ENCODE assay signal across 1 cellular context in the genomic region with DNA sequence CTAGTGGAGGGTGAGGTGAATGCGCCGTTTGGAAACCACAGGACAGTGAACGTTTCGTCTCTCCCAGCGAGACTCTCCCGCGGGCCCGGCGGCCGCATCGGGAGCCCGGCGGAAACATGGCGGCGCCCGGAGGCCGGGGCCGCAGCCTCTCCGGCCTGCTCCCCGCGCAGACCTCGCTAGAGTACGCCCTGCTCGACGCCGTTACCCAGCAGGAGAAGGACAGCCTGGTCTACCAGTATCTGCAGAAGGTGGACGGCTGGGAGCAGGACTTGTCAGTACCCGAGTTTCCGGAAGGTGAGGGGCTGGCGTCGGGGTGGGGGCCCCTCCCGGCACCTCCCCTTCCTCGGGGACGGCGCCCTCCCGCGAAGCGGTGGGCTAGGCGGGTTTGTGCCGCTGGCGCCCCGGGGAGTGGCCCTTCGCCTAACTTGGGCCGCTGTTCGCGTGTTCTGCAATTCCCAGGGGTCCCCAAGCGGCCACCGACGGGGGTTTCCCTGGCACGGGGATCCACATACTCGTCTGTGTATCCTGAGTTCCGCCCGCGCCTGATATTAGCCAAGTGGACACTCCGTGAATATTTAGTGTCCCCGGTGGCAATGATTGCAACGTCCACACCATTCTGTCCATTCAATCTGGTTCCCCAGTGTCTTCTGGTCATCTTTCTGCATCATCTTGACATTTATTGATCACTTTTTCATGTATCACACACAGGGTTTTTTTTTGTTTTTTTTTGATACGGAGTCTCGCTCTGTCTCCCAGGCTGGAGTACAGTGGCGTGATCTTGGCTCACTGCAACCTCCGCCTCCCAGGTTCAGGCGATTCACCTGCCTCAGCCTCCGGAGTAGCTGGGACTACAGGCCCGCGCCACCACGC.
TF ChIP-seq lines count a peak whose summit lies in the region.

No MANE protein-coding gene starts in this region.

TF ChIP-seq in HepG2, 621 proteins besides CTCF, POLR2A, EP300 and RAD21 (continued from another document and continues in another):
- TF ChIP-seq, protein P1, sequence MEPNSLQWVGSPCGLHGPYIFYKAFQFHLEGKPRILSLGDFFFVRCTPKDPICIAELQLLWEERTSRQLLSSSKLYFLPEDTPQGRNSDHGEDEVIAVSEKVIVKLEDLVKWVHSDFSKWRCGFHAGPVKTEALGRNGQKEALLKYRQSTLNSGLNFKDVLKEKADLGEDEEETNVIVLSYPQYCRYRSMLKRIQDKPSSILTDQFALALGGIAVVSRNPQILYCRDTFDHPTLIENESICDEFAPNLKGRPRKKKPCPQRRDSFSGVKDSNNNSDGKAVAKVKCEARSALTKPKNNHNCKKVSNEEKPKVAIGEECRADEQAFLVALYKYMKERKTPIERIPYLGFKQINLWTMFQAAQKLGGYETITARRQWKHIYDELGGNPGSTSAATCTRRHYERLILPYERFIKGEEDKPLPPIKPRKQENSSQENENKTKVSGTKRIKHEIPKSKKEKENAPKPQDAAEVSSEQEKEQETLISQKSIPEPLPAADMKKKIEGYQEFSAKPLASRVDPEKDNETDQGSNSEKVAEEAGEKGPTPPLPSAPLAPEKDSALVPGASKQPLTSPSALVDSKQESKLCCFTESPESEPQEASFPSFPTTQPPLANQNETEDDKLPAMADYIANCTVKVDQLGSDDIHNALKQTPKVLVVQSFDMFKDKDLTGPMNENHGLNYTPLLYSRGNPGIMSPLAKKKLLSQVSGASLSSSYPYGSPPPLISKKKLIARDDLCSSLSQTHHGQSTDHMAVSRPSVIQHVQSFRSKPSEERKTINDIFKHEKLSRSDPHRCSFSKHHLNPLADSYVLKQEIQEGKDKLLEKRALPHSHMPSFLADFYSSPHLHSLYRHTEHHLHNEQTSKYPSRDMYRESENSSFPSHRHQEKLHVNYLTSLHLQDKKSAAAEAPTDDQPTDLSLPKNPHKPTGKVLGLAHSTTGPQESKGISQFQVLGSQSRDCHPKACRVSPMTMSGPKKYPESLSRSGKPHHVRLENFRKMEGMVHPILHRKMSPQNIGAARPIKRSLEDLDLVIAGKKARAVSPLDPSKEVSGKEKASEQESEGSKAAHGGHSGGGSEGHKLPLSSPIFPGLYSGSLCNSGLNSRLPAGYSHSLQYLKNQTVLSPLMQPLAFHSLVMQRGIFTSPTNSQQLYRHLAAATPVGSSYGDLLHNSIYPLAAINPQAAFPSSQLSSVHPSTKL (CRISPR knock-in tag; IDR thresholded peaks at IDR 0.05) = peak; percentile 64; the same call in 1 of the 2 replicates
- TF ChIP-seq ZSCAN30 (CRISPR knock-in tag; IDR thresholded peaks at IDR 0.05) (no peak), KAT2B (IDR thresholded peaks at IDR 0.05; ENCODE audit: borderline replicate concordance, low read depth, low read length) (no peak), CHD2 (IDR thresholded peaks at IDR 0.05; ENCODE audit: low read depth, low read length) (0 out of 2 replicates have a peak, but pooled peaks have one; percentile 3), KDM6A (CRISPR knock-in tag; IDR thresholded peaks at IDR 0.05; ENCODE audit: low read depth) (no peak), ZBTB8A (CRISPR knock-in tag; IDR thresholded peaks at IDR 0.05; ENCODE audit: borderline replicate concordance, low read depth) (0 out of 2 replicates have a peak, but pooled peaks have one; percentile 8), ASH2L (IDR thresholded peaks at IDR 0.05; ENCODE audit: insufficient read length, low read depth, low read length) (peak; percentile 95), JUNB (CRISPR knock-in tag; IDR thresholded peaks at IDR 0.05; ENCODE audit: borderline replicate concordance) (no peak; the same call in 1 of the 2 replicates), GABPB1 (CRISPR knock-in tag; IDR thresholded peaks at IDR 0.05) (peak; percentile 88), ZNF333 (CRISPR knock-in tag; IDR thresholded peaks at IDR 0.05; ENCODE audit: borderline replicate concordance) (no peak; the same call in 1 of the 2 replicates), ZNF530 (CRISPR knock-in tag; IDR thresholded peaks at IDR 0.05; ENCODE audit: low read depth) (no peak), CEBPB (IDR thresholded peaks at IDR 0.05; ENCODE audit: borderline replicate concordance, low read depth, low read length) (no peak), AHR (CRISPR knock-in tag; IDR thresholded peaks at IDR 0.05) (0 out of 2 replicates have a peak, but pooled peaks have one; percentile 48), HES4 (CRISPR knock-in tag; IDR thresholded peaks at IDR 0.05; ENCODE audit: borderline replicate concordance) (peak; percentile 77; the same call in 1 of the 2 replicates), PRMT3 (CRISPR knock-in tag; IDR thresholded peaks at IDR 0.05; ENCODE audit: borderline replicate concordance, low read depth) (no peak), ZNF354B (CRISPR knock-in tag; IDR thresholded peaks at IDR 0.05) (0 out of 2 replicates have a peak, but pooled peaks have one; percentile 7), PHF8 (CRISPR knock-in tag; IDR thresholded peaks at IDR 0.05) (peak; percentile 88), ZNF460 (CRISPR knock-in tag; IDR thresholded peaks at IDR 0.05; ENCODE audit: borderline replicate concordance) (no peak; the same call in 1 of the 2 replicates), SRSF1 (optimal IDR thresholded peaks at IDR 0.05; ENCODE audit: low read depth, low read length) (peak; percentile 65), ZNF235 (CRISPR knock-in tag; IDR thresholded peaks at IDR 0.05; ENCODE audit: borderline replicate concordance) (no peak), PAX8 (CRISPR knock-in tag; IDR thresholded peaks at IDR 0.05; ENCODE audit: borderline replicate concordance) (no peak), ISL2 (CRISPR knock-in tag; IDR thresholded peaks at IDR 0.05) (no peak; the same call in 1 of the 2 replicates), ADNP (CRISPR knock-in tag; IDR thresholded peaks at IDR 0.05) (no peak), MAZ (IDR thresholded peaks at IDR 0.05; ENCODE audit: borderline replicate concordance, low read depth, low read length) (no peak; the same call in 1 of the 2 replicates), MAZ (CRISPR knock-in tag; IDR thresholded peaks at IDR 0.05; ENCODE audit: low read depth) (peak; percentile 64; the same call in 1 of the 2 replicates), ZNF816 (CRISPR knock-in tag; IDR thresholded peaks at IDR 0.05; ENCODE audit: borderline replicate concordance) (no peak; the same call in 1 of the 2 replicates), CBX1 (IDR thresholded peaks at IDR 0.05; ENCODE audit: low read depth) (no peak), CHCHD3 (CRISPR knock-in tag; IDR thresholded peaks at IDR 0.05) (no peak), PHF21A (CRISPR knock-in tag; IDR thresholded peaks at IDR 0.05) (no peak), RBAK (CRISPR knock-in tag; IDR thresholded peaks at IDR 0.05) (no peak), ZFP36 (IDR thresholded peaks at IDR 0.05; ENCODE audit: borderline replicate concordance, low read depth, low read length, partially characterized antibody) (no peak), ELF3 (CRISPR knock-in tag; IDR thresholded peaks at IDR 0.05) (0 out of 2 replicates have a peak, but pooled peaks have one; percentile 15), ZNF207 (IDR thresholded peaks at IDR 0.05; ENCODE audit: borderline replicate concordance) (no peak), ZFP90 (CRISPR knock-in tag; IDR thresholded peaks at IDR 0.05; ENCODE audit: borderline replicate concordance) (no peak), FOSL1 (CRISPR knock-in tag; IDR thresholded peaks at IDR 0.05; ENCODE audit: borderline replicate concordance) (no peak), ETV5 (CRISPR knock-in tag; IDR thresholded peaks at IDR 0.05; ENCODE audit: borderline replicate concordance) (no peak; the same call in 1 of the 2 replicates), SSRP1 (CRISPR knock-in tag; IDR thresholded peaks at IDR 0.05) (no peak), ZNF124 (CRISPR knock-in tag; IDR thresholded peaks at IDR 0.05) (no peak), SIN3B (IDR thresholded peaks at IDR 0.05; ENCODE audit: low read length) (no peak; the same call in 1 of the 2 replicates), CCAR2 (optimal IDR thresholded peaks at IDR 0.05; ENCODE audit: low read depth, low read length) (no peak), RXRB (CRISPR knock-in tag; IDR thresholded peaks at IDR 0.05; ENCODE audit: borderline replicate concordance) (0 out of 2 replicates have a peak, but pooled peaks have one; percentile 15), NFIB (CRISPR knock-in tag; IDR thresholded peaks at IDR 0.05; ENCODE audit: borderline replicate concordance) (no peak), ZNF510 (CRISPR knock-in tag; IDR thresholded peaks at IDR 0.05; ENCODE audit: low read depth) (no peak), ZMYM2 (CRISPR knock-in tag; IDR thresholded peaks at IDR 0.05) (no peak), STAG1 (CRISPR knock-in tag; IDR thresholded peaks at IDR 0.05) (no peak)
- TF ChIP-seq, protein P2, sequence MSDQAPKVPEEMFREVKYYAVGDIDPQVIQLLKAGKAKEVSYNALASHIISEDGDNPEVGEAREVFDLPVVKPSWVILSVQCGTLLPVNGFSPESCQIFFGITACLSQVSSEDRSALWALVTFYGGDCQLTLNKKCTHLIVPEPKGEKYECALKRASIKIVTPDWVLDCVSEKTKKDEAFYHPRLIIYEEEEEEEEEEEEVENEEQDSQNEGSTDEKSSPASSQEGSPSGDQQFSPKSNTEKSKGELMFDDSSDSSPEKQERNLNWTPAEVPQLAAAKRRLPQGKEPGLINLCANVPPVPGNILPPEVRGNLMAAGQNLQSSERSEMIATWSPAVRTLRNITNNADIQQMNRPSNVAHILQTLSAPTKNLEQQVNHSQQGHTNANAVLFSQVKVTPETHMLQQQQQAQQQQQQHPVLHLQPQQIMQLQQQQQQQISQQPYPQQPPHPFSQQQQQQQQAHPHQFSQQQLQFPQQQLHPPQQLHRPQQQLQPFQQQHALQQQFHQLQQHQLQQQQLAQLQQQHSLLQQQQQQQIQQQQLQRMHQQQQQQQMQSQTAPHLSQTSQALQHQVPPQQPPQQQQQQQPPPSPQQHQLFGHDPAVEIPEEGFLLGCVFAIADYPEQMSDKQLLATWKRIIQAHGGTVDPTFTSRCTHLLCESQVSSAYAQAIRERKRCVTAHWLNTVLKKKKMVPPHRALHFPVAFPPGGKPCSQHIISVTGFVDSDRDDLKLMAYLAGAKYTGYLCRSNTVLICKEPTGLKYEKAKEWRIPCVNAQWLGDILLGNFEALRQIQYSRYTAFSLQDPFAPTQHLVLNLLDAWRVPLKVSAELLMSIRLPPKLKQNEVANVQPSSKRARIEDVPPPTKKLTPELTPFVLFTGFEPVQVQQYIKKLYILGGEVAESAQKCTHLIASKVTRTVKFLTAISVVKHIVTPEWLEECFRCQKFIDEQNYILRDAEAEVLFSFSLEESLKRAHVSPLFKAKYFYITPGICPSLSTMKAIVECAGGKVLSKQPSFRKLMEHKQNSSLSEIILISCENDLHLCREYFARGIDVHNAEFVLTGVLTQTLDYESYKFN (CRISPR knock-in tag; conservative IDR thresholded peaks at IDR 0.05) = no peak
- TF ChIP-seq, protein P3, sequence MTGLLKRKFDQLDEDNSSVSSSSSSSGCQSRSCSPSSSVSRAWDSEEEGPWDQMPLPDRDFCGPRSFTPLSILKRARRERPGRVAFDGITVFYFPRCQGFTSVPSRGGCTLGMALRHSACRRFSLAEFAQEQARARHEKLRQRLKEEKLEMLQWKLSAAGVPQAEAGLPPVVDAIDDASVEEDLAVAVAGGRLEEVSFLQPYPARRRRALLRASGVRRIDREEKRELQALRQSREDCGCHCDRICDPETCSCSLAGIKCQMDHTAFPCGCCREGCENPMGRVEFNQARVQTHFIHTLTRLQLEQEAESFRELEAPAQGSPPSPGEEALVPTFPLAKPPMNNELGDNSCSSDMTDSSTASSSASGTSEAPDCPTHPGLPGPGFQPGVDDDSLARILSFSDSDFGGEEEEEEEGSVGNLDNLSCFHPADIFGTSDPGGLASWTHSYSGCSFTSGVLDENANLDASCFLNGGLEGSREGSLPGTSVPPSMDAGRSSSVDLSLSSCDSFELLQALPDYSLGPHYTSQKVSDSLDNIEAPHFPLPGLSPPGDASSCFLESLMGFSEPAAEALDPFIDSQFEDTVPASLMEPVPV (CRISPR knock-in tag; IDR thresholded peaks at IDR 0.05) = no peak
- TF ChIP-seq, protein P4, sequence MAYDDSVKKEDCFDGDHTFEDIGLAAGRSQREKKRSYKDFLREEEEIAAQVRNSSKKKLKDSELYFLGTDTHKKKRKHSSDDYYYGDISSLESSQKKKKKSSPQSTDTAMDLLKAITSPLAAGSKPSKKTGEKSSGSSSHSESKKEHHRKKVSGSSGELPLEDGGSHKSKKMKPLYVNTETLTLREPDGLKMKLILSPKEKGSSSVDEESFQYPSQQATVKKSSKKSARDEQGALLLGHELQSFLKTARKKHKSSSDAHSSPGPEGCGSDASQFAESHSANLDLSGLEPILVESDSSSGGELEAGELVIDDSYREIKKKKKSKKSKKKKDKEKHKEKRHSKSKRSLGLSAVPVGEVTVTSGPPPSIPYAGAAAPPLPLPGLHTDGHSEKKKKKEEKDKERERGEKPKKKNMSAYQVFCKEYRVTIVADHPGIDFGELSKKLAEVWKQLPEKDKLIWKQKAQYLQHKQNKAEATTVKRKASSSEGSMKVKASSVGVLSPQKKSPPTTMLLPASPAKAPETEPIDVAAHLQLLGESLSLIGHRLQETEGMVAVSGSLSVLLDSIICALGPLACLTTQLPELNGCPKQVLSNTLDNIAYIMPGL (CRISPR knock-in tag; IDR thresholded peaks at IDR 0.05; ENCODE audit: borderline replicate concordance in 1 of 2, low read depth in 1 of 2) = peak in 1 of 2 experiments; percentile 86; a peak in 3 of 4 replicates
- TF ChIP-seq, protein P5, sequence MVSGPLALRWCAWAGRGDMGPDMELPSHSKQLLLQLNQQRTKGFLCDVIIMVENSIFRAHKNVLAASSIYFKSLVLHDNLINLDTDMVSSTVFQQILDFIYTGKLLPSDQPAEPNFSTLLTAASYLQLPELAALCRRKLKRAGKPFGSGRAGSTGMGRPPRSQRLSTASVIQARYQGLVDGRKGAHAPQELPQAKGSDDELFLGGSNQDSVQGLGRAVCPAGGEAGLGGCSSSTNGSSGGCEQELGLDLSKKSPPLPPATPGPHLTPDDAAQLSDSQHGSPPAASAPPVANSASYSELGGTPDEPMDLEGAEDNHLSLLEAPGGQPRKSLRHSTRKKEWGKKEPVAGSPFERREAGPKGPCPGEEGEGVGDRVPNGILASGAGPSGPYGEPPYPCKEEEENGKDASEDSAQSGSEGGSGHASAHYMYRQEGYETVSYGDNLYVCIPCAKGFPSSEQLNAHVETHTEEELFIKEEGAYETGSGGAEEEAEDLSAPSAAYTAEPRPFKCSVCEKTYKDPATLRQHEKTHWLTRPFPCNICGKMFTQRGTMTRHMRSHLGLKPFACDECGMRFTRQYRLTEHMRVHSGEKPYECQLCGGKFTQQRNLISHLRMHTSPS (CRISPR knock-in tag; IDR thresholded peaks at IDR 0.05; ENCODE audit: low read depth) = no peak
- TF ChIP-seq, protein P6, sequence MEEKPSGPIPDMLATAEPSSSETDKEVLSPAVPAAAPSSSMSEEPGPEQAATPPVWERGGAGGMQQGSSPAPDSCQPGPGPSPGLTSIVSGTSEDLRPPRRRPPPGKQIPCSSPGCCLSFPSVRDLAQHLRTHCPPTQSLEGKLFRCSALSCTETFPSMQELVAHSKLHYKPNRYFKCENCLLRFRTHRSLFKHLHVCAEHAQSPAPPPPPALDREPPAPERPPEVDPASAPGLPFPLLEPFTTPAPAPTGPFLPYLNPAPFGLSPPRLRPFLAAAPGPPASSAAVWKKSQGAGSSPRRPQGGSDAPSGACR (CRISPR knock-in tag; IDR thresholded peaks at IDR 0.05) = no peak
- TF ChIP-seq, protein P7, sequence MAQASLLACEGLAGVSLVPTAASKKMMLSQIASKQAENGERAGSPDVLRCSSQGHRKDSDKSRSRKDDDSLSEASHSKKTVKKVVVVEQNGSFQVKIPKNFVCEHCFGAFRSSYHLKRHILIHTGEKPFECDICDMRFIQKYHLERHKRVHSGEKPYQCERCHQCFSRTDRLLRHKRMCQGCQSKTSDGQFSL (CRISPR knock-in tag; IDR thresholded peaks at IDR 0.05) = no peak
- TF ChIP-seq, protein P8, sequence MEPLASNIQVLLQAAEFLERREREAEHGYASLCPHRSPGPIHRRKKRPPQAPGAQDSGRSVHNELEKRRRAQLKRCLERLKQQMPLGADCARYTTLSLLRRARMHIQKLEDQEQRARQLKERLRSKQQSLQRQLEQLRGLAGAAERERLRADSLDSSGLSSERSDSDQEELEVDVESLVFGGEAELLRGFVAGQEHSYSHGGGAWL (CRISPR knock-in tag; IDR thresholded peaks at IDR 0.05) = no peak; the same call in 1 of the 2 replicates
